In genomic region chr12:19757317-19757877, GRCh38 we compare ENCODE assay signal across 9 cellular contexts.
DNase-seq lines count a peak whose midpoint lies in the region; ATAC-seq and TF ChIP-seq lines count a peak whose summit lies in the region.
"Had no signal": no experiment of that assay in that cellular context is flagged by ENCODE, and none has a peak within 500 bp of the region (broad histone marks: within the 10 kb centered on the region; RNA-seq: fewer than 3 reads in every experiment).

No MANE protein-coding gene starts in this region.

- intact Hi-C loops in stomach (cut with DNase I; ENCODE audit: low total_unique reads): no loop called here

- no peak for TF ChIP-seq EP300 in stomach (IDR thresholded peaks at IDR 0.05)

- ATAC-seq in HG03432 (IDR thresholded peaks at IDR 0.05; ENCODE audit: unreplicated experiment) (peak; percentile 75), esophagus mucosa (no peak), GM18873 (IDR thresholded peaks at IDR 0.05; ENCODE audit: low FRiP score, unreplicated experiment) (no peak)

- H3K9me3 Mint-ChIP-seq in glutamatergic neuron (ENCODE audit: unreplicated experiment): no peaks in the 10 kb centered on the region
- H3K9me3 Mint-ChIP-seq in activated T-cell treated with anti-CD3 and anti-CD28 coated beads, Interleukin-2, amount 50 U/mL, for 24 hours: peaks cover 18% of the 10 kb centered on the region

- H3K9me3 ChIP-seq in stomach: peaks cover 0 to 13% (median 5%) of the 10 kb centered on the region in 4 donors

- WGBS in stomach, 5 donors: 42 to 50% (median 46%) methylated on average over 7 of the region's 7 CpGs

- no peak overlapping the region for H3K27ac ChIP-seq in stomach

- H3K4me3 Mint-ChIP-seq in glutamatergic neuron (ENCODE audit: unreplicated experiment): no peak overlapping the region
- H3K4me3 Mint-ChIP-seq in activated T-cell treated with anti-CD3 and anti-CD28 coated beads, Interleukin-2, amount 50 U/mL, for 24 hours: no peak overlapping the region
- H3K4me3 Mint-ChIP-seq: immature natural killer cell had no signal

- no peak for TF ChIP-seq POLR2A in stomach (IDR thresholded peaks at IDR 0.05)

- no peaks in the 10 kb centered on the region for H3K4me1 ChIP-seq in stomach

- H3K4me3 ChIP-seq in stomach: no peak overlapping the region

- TF ChIP-seq CTCF in glutamatergic neuron (IDR thresholded peaks at IDR 0.05; ENCODE audit: partially characterized antibody, unreplicated experiment): peak; percentile 57
- TF ChIP-seq CTCF in stomach (IDR thresholded peaks at IDR 0.05): peak in 5 of 7 experiments; percentile 23 to 34 (median 32)

- no peaks in the 10 kb centered on the region for H3K27me3 Mint-ChIP-seq in glutamatergic neuron (ENCODE audit: unreplicated experiment)
- no peaks in the 10 kb centered on the region for H3K27me3 Mint-ChIP-seq in activated T-cell treated with anti-CD3 and anti-CD28 coated beads, Interleukin-2, amount 50 U/mL, for 24 hours

- no peaks in the 10 kb centered on the region for H3K36me3 Mint-ChIP-seq in glutamatergic neuron (ENCODE audit: unreplicated experiment)
- no peaks in the 10 kb centered on the region for H3K36me3 Mint-ChIP-seq in activated T-cell treated with anti-CD3 and anti-CD28 coated beads, Interleukin-2, amount 50 U/mL, for 24 hours (ENCODE audit: low read depth)

- H3K36me3 ChIP-seq in stomach: no peaks in the 10 kb centered on the region

- H3K27ac Mint-ChIP-seq in glutamatergic neuron (ENCODE audit: unreplicated experiment): no peak overlapping the region
- no peak overlapping the region for H3K27ac Mint-ChIP-seq in activated T-cell treated with anti-CD3 and anti-CD28 coated beads, Interleukin-2, amount 50 U/mL, for 24 hours
- H3K27ac Mint-ChIP-seq: immature natural killer cell had no signal

- no peaks in the 10 kb centered on the region for H3K27me3 ChIP-seq in stomach

- DNase-seq in EH (ENCODE audit: low read depth) (peak; percentile 65), RPMI7951 (ENCODE audit: low read depth) (peak; percentile 52), glutamatergic neuron (no peak), stomach (no peak)
- no peak for DNase-seq in activated T-cell treated with anti-CD3 and anti-CD28 coated beads, Interleukin-2, amount 50 U/mL, for 24 hours

- H3K4me1 Mint-ChIP-seq in glutamatergic neuron (ENCODE audit: low read depth, unreplicated experiment): no peaks in the 10 kb centered on the region
- H3K4me1 Mint-ChIP-seq in activated T-cell treated with anti-CD3 and anti-CD28 coated beads, Interleukin-2, amount 50 U/mL, for 24 hours (ENCODE audit: low read depth): peaks cover 16% of the 10 kb centered on the region
- H3K4me1 Mint-ChIP-seq: immature natural killer cell had no signal

Comparison
In these comparisons a context has a peak if more than half of its experiments do, and no peak if none do; other contexts are left out.
1. DNase-seq: peak in EH (single experiment) and RPMI7951 (single experiment); none in glutamatergic neuron (single experiment), stomach (single experiment) and activated T-cell treated with anti-CD3 and anti-CD28 coated beads, Interleukin-2, amount 50 U/mL, for 24 hours (single experiment).